1 cellular context compared by ENCODE assay signal in genomic region chr20:36460648-36461599, GRCh38.
A peak's percentile ranks its signal among the peaks of the same experiment; 100 is the strongest.
TF ChIP-seq lines count a peak whose summit lies in the region.

No MANE protein-coding gene starts in this region.

TF ChIP-seq in K562, 482 proteins besides CTCF, POLR2A, EP300 and RAD21 (continued from another document and continues in another):
- TF ChIP-seq ZBTB33 (CRISPR knock-in tag; IDR thresholded peaks at IDR 0.05), result peak; percentile 90
- TF ChIP-seq ELF2 (CRISPR knock-in tag; IDR thresholded peaks at IDR 0.05), result no peak
- no peak for TF ChIP-seq ATF2 (CRISPR knock-in tag; IDR thresholded peaks at IDR 0.05)
- no peak for TF ChIP-seq SRSF1 (IDR thresholded peaks at IDR 0.05; ENCODE audit: low read depth, low read length)
- TF ChIP-seq ZNF197 (CRISPR knock-in tag; IDR thresholded peaks at IDR 0.05; ENCODE audit: low read depth), result peak; percentile 70; the same call in 1 of the 2 replicates
- TF ChIP-seq STAT5A (IDR thresholded peaks at IDR 0.05; ENCODE audit: borderline replicate concordance, low read length), result no peak
- TF ChIP-seq ZNF77 (CRISPR knock-in tag; IDR thresholded peaks at IDR 0.05), result no peak
- TF ChIP-seq NEUROD1 (IDR thresholded peaks at IDR 0.05; ENCODE audit: borderline replicate concordance, low read depth, low read length, partially characterized antibody), result no peak
- peak; percentile 43 for TF ChIP-seq RBBP5 (IDR thresholded peaks at IDR 0.05; ENCODE audit: borderline replicate concordance, insufficient read depth, low read length, poor library complexity, severe bottlenecking)
- TF ChIP-seq ZBTB9 (CRISPR knock-in tag; IDR thresholded peaks at IDR 0.05), result peak; percentile 83
- no peak for TF ChIP-seq PYGO2 (tag; IDR thresholded peaks at IDR 0.05)
- peak; percentile 43; the same call in 1 of the 2 replicates for TF ChIP-seq NCOA1 (IDR thresholded peaks at IDR 0.05; ENCODE audit: low read depth)
- TF ChIP-seq RBM25 (IDR thresholded peaks at IDR 0.05; ENCODE audit: low read depth, low read length, severe bottlenecking), result no peak
- peak; percentile 74; the same call in 1 of the 2 replicates for TF ChIP-seq ZNF165 (CRISPR knock-in tag; IDR thresholded peaks at IDR 0.05; ENCODE audit: borderline replicate concordance)
- peak; percentile 79; the same call in 1 of the 2 replicates for TF ChIP-seq ZNF583 (CRISPR knock-in tag; IDR thresholded peaks at IDR 0.05)
- peak; percentile 79; the same call in 1 of the 2 replicates for TF ChIP-seq ZNF76 (CRISPR knock-in tag; IDR thresholded peaks at IDR 0.05; ENCODE audit: borderline replicate concordance)
- no peak for TF ChIP-seq PRPF4 (IDR thresholded peaks at IDR 0.05; ENCODE audit: insufficient read depth, low read depth, low read length, poor library complexity, severe bottlenecking)
- no peak for TF ChIP-seq NELFE (IDR thresholded peaks at IDR 0.05; ENCODE audit: insufficient read depth, insufficient read length)
- no peak for TF ChIP-seq ZC3H8 (IDR thresholded peaks at IDR 0.05)
- no peak for TF ChIP-seq THAP7 (CRISPR knock-in tag; IDR thresholded peaks at IDR 0.05)
- no peak for TF ChIP-seq PURB (CRISPR knock-in tag; IDR thresholded peaks at IDR 0.05; ENCODE audit: low read depth)
- no peak for TF ChIP-seq KAT2B (IDR thresholded peaks at IDR 0.05; ENCODE audit: low read depth, low read length)
- TF ChIP-seq ZBTB8A (IDR thresholded peaks at IDR 0.05; ENCODE audit: partially characterized antibody), result no peak
- peak; percentile 52; the same call in 1 of the 2 replicates for TF ChIP-seq ARID4B (CRISPR knock-in tag; IDR thresholded peaks at IDR 0.05)
- no peak for TF ChIP-seq MED1 (CRISPR knock-in tag; IDR thresholded peaks at IDR 0.05; ENCODE audit: borderline replicate concordance)
- no peak for TF ChIP-seq TEAD4 (IDR thresholded peaks at IDR 0.05; ENCODE audit: low read length)
- peak; percentile 73; the same call in 1 of the 2 replicates for TF ChIP-seq TEAD4 (CRISPR knock-in tag; IDR thresholded peaks at IDR 0.05; ENCODE audit: borderline replicate concordance)
- TF ChIP-seq BRD4 (IDR thresholded peaks at IDR 0.05), result no peak
- TF ChIP-seq TBP (optimal IDR thresholded peaks at IDR 0.05; ENCODE audit: low read depth, low read length), result peak; percentile 66
- TF ChIP-seq ZNF140 (CRISPR knock-in tag; IDR thresholded peaks at IDR 0.05), result no peak
- no peak for TF ChIP-seq NR2C1 (IDR thresholded peaks at IDR 0.05)
- TF ChIP-seq NR2C1 (tag; IDR thresholded peaks at IDR 0.05), result peak; percentile 50; the same call in 1 of the 2 replicates
- no peak for TF ChIP-seq ZNF277 (CRISPR knock-in tag; IDR thresholded peaks at IDR 0.05; ENCODE audit: borderline replicate concordance)
- no peak for TF ChIP-seq ID3 (CRISPR knock-in tag; IDR thresholded peaks at IDR 0.05)
- peak; percentile 93 for TF ChIP-seq ID3 (tag; IDR thresholded peaks at IDR 0.05)
- no peak for TF ChIP-seq KAT8 (IDR thresholded peaks at IDR 0.05; ENCODE audit: low read depth)
- no peak for TF ChIP-seq SPI1 (IDR thresholded peaks at IDR 0.05; ENCODE audit: borderline replicate concordance, low read depth, low read length)
- no peak for TF ChIP-seq ZNF512 (tag; IDR thresholded peaks at IDR 0.05)
- no peak for TF ChIP-seq PATZ1 (CRISPR knock-in tag; IDR thresholded peaks at IDR 0.05; ENCODE audit: borderline replicate concordance)
- TF ChIP-seq KDM5B (IDR thresholded peaks at IDR 0.05; ENCODE audit: insufficient replicate concordance, low read depth, low read length), result peak; percentile 66
- 0 out of 2 replicates have a peak, but pooled peaks have one; percentile 37 for TF ChIP-seq ZBTB7A (IDR thresholded peaks at IDR 0.05; ENCODE audit: borderline replicate concordance, control insufficient read depth, low read depth, low read length)
- no peak for TF ChIP-seq TFAM (CRISPR knock-in tag; conservative IDR thresholded peaks at IDR 0.05)
- TF ChIP-seq DPF2 (IDR thresholded peaks at IDR 0.05), result no peak; the same call in none of the 2 replicates
- TF ChIP-seq RBM17 (IDR thresholded peaks at IDR 0.05; ENCODE audit: borderline replicate concordance, low read depth, low read length), result no peak
- TF ChIP-seq TFAP4 (CRISPR knock-in tag; IDR thresholded peaks at IDR 0.05; ENCODE audit: borderline replicate concordance), result peak; percentile 92
- peak; percentile 57; the same call in 1 of the 2 replicates for TF ChIP-seq POLR2AphosphoS5 (IDR thresholded peaks at IDR 0.05; ENCODE audit: control insufficient read depth, insufficient read depth, low read depth, low read length)
- TF ChIP-seq MYC (IDR thresholded peaks at IDR 0.05; ENCODE audit: low read depth, low read length), result peak; percentile 59
- 0 out of 2 replicates have a peak, but pooled peaks have one; percentile 46 for TF ChIP-seq MYC (CRISPR knock-in tag; IDR thresholded peaks at IDR 0.05; ENCODE audit: borderline replicate concordance, low read depth)
- TF ChIP-seq ZNF589 (CRISPR knock-in tag; IDR thresholded peaks at IDR 0.05; ENCODE audit: low read depth), result no peak
- TF ChIP-seq HDAC8 (tag; IDR thresholded peaks at IDR 0.05), result peak; percentile 91
- no peak for TF ChIP-seq KLF13 (tag; IDR thresholded peaks at IDR 0.05; ENCODE audit: borderline replicate concordance, low read depth)
- no peak for TF ChIP-seq SMARCA5 (IDR thresholded peaks at IDR 0.05)
- TF ChIP-seq EZH2 (IDR thresholded peaks at IDR 0.05; ENCODE audit: borderline replicate concordance, low read depth, low read length), result no peak
- no peak for TF ChIP-seq RBM14 (IDR thresholded peaks at IDR 0.05; ENCODE audit: borderline replicate concordance, insufficient read depth, low read depth, low read length)
- peak; percentile 41 for TF ChIP-seq BRD9 (IDR thresholded peaks at IDR 0.05; ENCODE audit: low read depth, partially characterized antibody)
